In genomic region chr9:36392489-36392888, GRCh38 we compare ENCODE assay signal across 17 cellular contexts.
"Had no signal": no experiment of that assay in that cellular context is flagged by ENCODE, and none has a peak within 500 bp of the region (broad histone marks: within the 10 kb centered on the region; RNA-seq: fewer than 3 reads in every experiment).

No MANE protein-coding gene starts in this region.

- DNase-seq: activated CD4-positive, alpha-beta memory T cell treated with anti-CD3 and anti-CD28 coated beads for 36 hours; activated gamma-delta T cell treated with Interleukin-2 at 50 U/mL for 16 hours; activated naive CD8-positive, alpha-beta T cell treated with anti-CD3 and anti-CD28 coated beads, Interleukin-2, amount 10 ng/mL, durations not matched to agents 7 days and 5 days; activated T-cell treated with anti-CD3 and anti-CD28 coated beads, Interleukin-2, amount 50 U/mL, for 4 hours; effector CD8-positive, alpha-beta T cell; immature natural killer cell; left cardiac atrium; mammary epithelial cell; ovary; retina; T1000 had no signal

- H3K27ac Mint-ChIP-seq: activated CD4-positive, alpha-beta memory T cell treated with anti-CD3 and anti-CD28 coated beads for 36 hours; activated naive CD8-positive, alpha-beta T cell treated with anti-CD3 and anti-CD28 coated beads, Interleukin-2, amount 10 ng/mL, durations not matched to agents 7 days and 5 days had no signal

- H3K4me3 Mint-ChIP-seq: activated CD4-positive, alpha-beta memory T cell treated with anti-CD3 and anti-CD28 coated beads for 36 hours; activated naive CD8-positive, alpha-beta T cell treated with anti-CD3 and anti-CD28 coated beads, Interleukin-2, amount 10 ng/mL, durations not matched to agents 7 days and 5 days; activated T-cell treated with anti-CD3 and anti-CD28 coated beads, Interleukin-2, amount 50 U/mL, for 4 hours; immature natural killer cell; neural crest cell had no signal

- H3K4me3 ChIP-seq: ascending aorta, cardiac muscle cell, coronary artery, ovary, smooth muscle cell had no signal

- H3K4me2 ChIP-seq: smooth muscle cell had no signal

- H3K27me3 ChIP-seq: ascending aorta, cardiac muscle cell, ovary had no signal

- H3K9me3 Mint-ChIP-seq: activated CD4-positive, alpha-beta memory T cell treated with anti-CD3 and anti-CD28 coated beads for 36 hours; activated naive CD8-positive, alpha-beta T cell treated with anti-CD3 and anti-CD28 coated beads, Interleukin-2, amount 10 ng/mL, durations not matched to agents 7 days and 5 days; activated T-cell treated with anti-CD3 and anti-CD28 coated beads, Interleukin-2, amount 50 U/mL, for 4 hours; immature natural killer cell; neural crest cell had no signal

- H3K36me3 ChIP-seq: ascending aorta, cardiac muscle cell, ovary had no signal

- H3K9me3 ChIP-seq: ascending aorta, ovary had no signal

- H3K27ac ChIP-seq: ascending aorta, cardiac muscle cell, coronary artery, epithelial cell of prostate, ovary had no signal

- H3K27me3 Mint-ChIP-seq: activated CD4-positive, alpha-beta memory T cell treated with anti-CD3 and anti-CD28 coated beads for 36 hours; activated naive CD8-positive, alpha-beta T cell treated with anti-CD3 and anti-CD28 coated beads, Interleukin-2, amount 10 ng/mL, durations not matched to agents 7 days and 5 days had no signal

- ATAC-seq: activated T-cell treated with anti-CD3 and anti-CD28 coated beads, Interleukin-2, amount 50 U/mL, for 4 hours had no signal
